In the genomic region with DNA sequence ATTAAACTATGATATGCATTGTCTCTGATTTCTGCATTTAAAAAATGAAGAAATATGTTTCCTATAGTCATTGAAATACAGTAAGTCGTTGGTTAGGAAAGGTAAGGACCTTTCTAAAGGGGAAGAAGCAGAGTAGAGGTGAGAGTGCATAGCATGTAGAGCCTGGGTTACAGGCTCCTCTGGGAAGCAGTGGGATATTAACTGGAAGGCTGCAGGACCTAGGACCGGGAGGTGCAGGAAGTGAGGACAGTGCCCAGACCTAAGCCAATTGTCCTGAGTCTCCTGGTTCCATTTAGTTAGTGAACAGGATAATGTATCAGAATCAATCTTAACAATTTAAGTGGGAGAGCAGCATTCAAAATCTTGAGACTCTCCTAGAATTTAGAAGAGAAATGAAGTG, we compare ENCODE assay signal across 19 cellular contexts.
DNase-seq lines count a peak whose midpoint lies in the region; ATAC-seq and TF ChIP-seq lines count a peak whose summit lies in the region.
"Had no signal": no experiment of that assay in that cellular context is flagged by ENCODE, and none has a peak within 500 bp of the region (broad histone marks: within the 10 kb centered on the region; RNA-seq: fewer than 3 reads in every experiment).

No MANE protein-coding gene starts in this region.

- peak; percentile 96 for ATAC-seq in WTC11
- no peak for ATAC-seq in activated CD8-positive, alpha-beta T cell treated with anti-CD3 and anti-CD28 coated beads for 36 hours
- ATAC-seq: A549 had no signal

- no peak for TF ChIP-seq CTCF in WTC11 (IDR thresholded peaks at IDR 0.05)
- no peak for TF ChIP-seq CTCF in nephron (IDR thresholded peaks at IDR 0.05; ENCODE audit: unreplicated experiment in 3 of 3)
- TF ChIP-seq CTCF in activated CD8-positive, alpha-beta T cell treated with anti-CD3 and anti-CD28 coated beads for 36 hours (IDR thresholded peaks at IDR 0.05): no peak

- H3K27ac ChIP-seq in HUES48 (ENCODE audit: low read depth, low read length): peak overlapping the region; percentile 81
- H3K27ac ChIP-seq in iPS-20b (ENCODE audit: low read length): peak overlapping the region; percentile 85
- H3K27ac ChIP-seq: A549; BLaER1 treated with 17β-estradiol and CSF1 and Interleukin-3, amounts not matched to agents 10 nM and 100 nM had no signal

- H3K27ac Mint-ChIP-seq in WTC11: peak overlapping the region; percentile 98
- H3K27ac Mint-ChIP-seq in nephron: peak overlapping the region in 2 of 3 experiments; percentile 45 to 69
- H3K27ac Mint-ChIP-seq in activated CD8-positive, alpha-beta T cell treated with anti-CD3 and anti-CD28 coated beads for 36 hours: no peak overlapping the region
- H3K27ac Mint-ChIP-seq: CD4-positive, alpha-beta T cell had no signal

- no peaks in the 10 kb centered on the region for H3K9me3 ChIP-seq in HUES48 (ENCODE audit: control insufficient read depth, insufficient read depth, low read length)
- no peaks in the 10 kb centered on the region for H3K9me3 ChIP-seq in iPS-20b (ENCODE audit: insufficient read depth, low read depth, low read length)
- H3K9me3 ChIP-seq: A549; BLaER1 treated with 17β-estradiol and CSF1 and Interleukin-3, amounts not matched to agents 10 nM and 100 nM; SK-N-SH had no signal

- H3K36me3 ChIP-seq in HUES48 (ENCODE audit: control insufficient read depth, insufficient read depth, low read length) (no peaks in the 10 kb centered on the region), iPS-20b (ENCODE audit: insufficient read depth, low read depth, low read length) (no peaks in the 10 kb centered on the region)
- H3K36me3 ChIP-seq: BLaER1 treated with 17β-estradiol and CSF1 and Interleukin-3, amounts not matched to agents 10 nM and 100 nM had no signal

- peak overlapping the region; percentile 11; the same call in 1 of the 2 replicates for H3K4me3 Mint-ChIP-seq in WTC11
- H3K4me3 Mint-ChIP-seq in nephron: no peak overlapping the region
- no peak overlapping the region for H3K4me3 Mint-ChIP-seq in activated CD8-positive, alpha-beta T cell treated with anti-CD3 and anti-CD28 coated beads for 36 hours
- H3K4me3 Mint-ChIP-seq: CD4-positive, alpha-beta T cell had no signal

- H3K4me3 ChIP-seq in HUES48 (ENCODE audit: low read depth, low read length): no peak overlapping the region
- no peak overlapping the region for H3K4me3 ChIP-seq in iPS-20b (ENCODE audit: low read length)
- H3K4me3 ChIP-seq: A549; BLaER1 treated with 17β-estradiol and CSF1 and Interleukin-3, amounts not matched to agents 10 nM and 100 nM had no signal

- H3K9ac ChIP-seq in HUES48 (ENCODE audit: low read depth, low read length) (no peak overlapping the region), iPS-20b (ENCODE audit: low read depth, low read length) (peak overlapping the region; percentile 19; the same call in 1 of the 2 replicates)
- H3K9ac ChIP-seq: BLaER1 treated with 17β-estradiol and CSF1 and Interleukin-3, amounts not matched to agents 10 nM and 100 nM; SK-N-SH had no signal

- DNase-seq in WTC11 (ENCODE audit: low spot score) (no peak), RKO (ENCODE audit: low spot score) (no peak)
- DNase-seq in activated CD8-positive, alpha-beta T cell treated with anti-CD3 and anti-CD28 coated beads for 36 hours: no peak
- no peak for DNase-seq in activated T-cell treated with anti-CD3 and anti-CD28 coated beads, Interleukin-2, amount 50 U/mL, for 1 hour
- DNase-seq: AML-193; CD4-positive, alpha-beta T cell; NCI-H1092; NCI-H1417 treated with DMSO at 0.1 percent for 48 hours; NCI-H1694 treated with DMSO at 0.1 percent for 48 hours; NCI-H2081; NCI-H226; NCI-H524; NCI-H774; SK-N-SH had no signal

- H3K4me1 ChIP-seq in HUES48 (ENCODE audit: control insufficient read depth, insufficient read depth, low read length) (peaks cover 40% of the 10 kb centered on the region), iPS-20b (ENCODE audit: insufficient read depth, low read length) (peaks cover 38% of the 10 kb centered on the region)
- H3K4me1 ChIP-seq: A549; BLaER1 treated with 17β-estradiol and CSF1 and Interleukin-3, amounts not matched to agents 10 nM and 100 nM had no signal

- peaks cover 6% of the 10 kb centered on the region; the same call in 1 of the 2 replicates for H3K9me3 Mint-ChIP-seq in WTC11
- H3K9me3 Mint-ChIP-seq in nephron: no peaks in the 10 kb centered on the region
- no peaks in the 10 kb centered on the region for H3K9me3 Mint-ChIP-seq in activated CD8-positive, alpha-beta T cell treated with anti-CD3 and anti-CD28 coated beads for 36 hours
- H3K9me3 Mint-ChIP-seq: CD4-positive, alpha-beta T cell had no signal

- POLR2A ChIA-PET in WTC11 (lab: Charles Lee): no interaction called here
- POLR2A ChIA-PET in activated CD8-positive, alpha-beta T cell treated with anti-CD3 and anti-CD28 coated beads for 36 hours (lab: Charles Lee): no interaction called here

- peaks cover 71% of the 10 kb centered on the region for H3K4me1 Mint-ChIP-seq in WTC11
- H3K4me1 Mint-ChIP-seq in nephron: peaks cover 16% of the 10 kb centered on the region
- H3K4me1 Mint-ChIP-seq in activated CD8-positive, alpha-beta T cell treated with anti-CD3 and anti-CD28 coated beads for 36 hours (ENCODE audit: low read depth): no peaks in the 10 kb centered on the region

- CTCF ChIA-PET in WTC11 (lab: Charles Lee): no interaction called here
- CTCF ChIA-PET in activated CD8-positive, alpha-beta T cell treated with anti-CD3 and anti-CD28 coated beads for 36 hours (lab: Charles Lee): no interaction called here

- intact Hi-C loops in activated CD8-positive, alpha-beta T cell treated with anti-CD3 and anti-CD28 coated beads for 36 hours (cut with micrococcal nuclease): no loop called here

- H3K27me3 Mint-ChIP-seq in WTC11 (ENCODE audit: low read depth) (no peaks in the 10 kb centered on the region), nephron (ENCODE audit: low read depth) (no peaks in the 10 kb centered on the region)
- H3K27me3 Mint-ChIP-seq in activated CD8-positive, alpha-beta T cell treated with anti-CD3 and anti-CD28 coated beads for 36 hours: no peaks in the 10 kb centered on the region
- H3K27me3 Mint-ChIP-seq: CD4-positive, alpha-beta T cell had no signal

- H3K27me3 ChIP-seq in HUES48 (ENCODE audit: control insufficient read depth, insufficient read depth, low read length) (no peaks in the 10 kb centered on the region), iPS-20b (ENCODE audit: insufficient read depth, low read length) (no peaks in the 10 kb centered on the region)
- H3K27me3 ChIP-seq: BLaER1 treated with 17β-estradiol and CSF1 and Interleukin-3, amounts not matched to agents 10 nM and 100 nM had no signal

- H3K36me3 Mint-ChIP-seq in WTC11 (no peaks in the 10 kb centered on the region), nephron (ENCODE audit: low read depth) (no peaks in the 10 kb centered on the region)
- peaks cover 3% of the 10 kb centered on the region for H3K36me3 Mint-ChIP-seq in activated CD8-positive, alpha-beta T cell treated with anti-CD3 and anti-CD28 coated beads for 36 hours (ENCODE audit: low read depth)

TF ChIP-seq in WTC11, 78 proteins besides CTCF, POLR2A, EP300 and RAD21 (continues in another document):
- TF ChIP-seq MLX (CRISPR knock-in tag; IDR thresholded peaks at IDR 0.05): no peak
- no peak for TF ChIP-seq EMX1 (CRISPR knock-in tag; IDR thresholded peaks at IDR 0.05)
- no peak for TF ChIP-seq STAT6 (CRISPR knock-in tag; conservative IDR thresholded peaks at IDR 0.05; ENCODE audit: low read depth)
- no peak for TF ChIP-seq NFYB (CRISPR knock-in tag; conservative IDR thresholded peaks at IDR 0.05; ENCODE audit: low read depth)
- TF ChIP-seq OVOL2 (CRISPR knock-in tag; IDR thresholded peaks at IDR 0.05; ENCODE audit: borderline replicate concordance): no peak
- no peak for TF ChIP-seq MXD4 (CRISPR knock-in tag; IDR thresholded peaks at IDR 0.05; ENCODE audit: borderline replicate concordance)
- TF ChIP-seq USF1 (CRISPR knock-in tag; IDR thresholded peaks at IDR 0.05): no peak
- no peak for TF ChIP-seq CDX4 (CRISPR knock-in tag; IDR thresholded peaks at IDR 0.05; ENCODE audit: borderline replicate concordance)
- TF ChIP-seq TEAD4 (CRISPR knock-in tag; IDR thresholded peaks at IDR 0.05): no peak
- TF ChIP-seq NR3C1 (CRISPR knock-in tag; conservative IDR thresholded peaks at IDR 0.05; ENCODE audit: low read depth): no peak
